ENCODE assay signal across 8 cellular contexts in the genomic region with DNA sequence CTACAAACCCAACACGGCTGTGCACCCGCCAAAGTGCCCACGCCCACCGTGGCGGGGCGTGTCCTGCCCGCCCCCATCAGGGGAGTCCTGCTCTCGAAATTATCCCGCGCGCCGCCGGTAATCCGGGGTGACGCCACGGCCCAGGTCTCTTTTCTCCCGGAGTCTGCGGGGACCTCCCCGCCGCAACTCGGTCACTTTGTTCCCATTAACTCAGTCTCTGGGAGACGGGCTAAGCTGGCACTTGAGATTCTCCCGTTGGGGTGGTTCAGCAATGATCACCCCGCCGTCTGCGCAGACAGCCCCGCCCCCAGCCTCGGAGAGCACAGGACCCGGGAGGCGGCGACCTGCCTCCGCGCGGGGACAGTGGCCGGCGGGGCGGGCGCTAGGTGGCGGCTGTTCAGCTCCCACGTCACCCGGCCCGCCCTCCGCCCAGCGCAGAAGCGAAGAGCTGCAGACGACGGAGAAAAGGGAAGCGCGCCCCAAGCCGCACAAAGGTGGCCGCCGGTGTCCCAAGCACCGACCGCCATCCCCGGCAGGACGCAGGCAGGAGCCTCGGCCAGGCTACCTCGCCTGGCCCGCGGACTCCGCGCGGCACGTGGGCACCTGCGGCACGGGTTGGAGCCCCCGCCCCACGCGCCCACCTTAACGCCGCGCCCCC. TPM values are rescaled to one million over a fixed set of nuclear protein-coding genes. Genes with fewer than 3 reads are reported as not detected.
A peak's percentile ranks its signal among the peaks of the same experiment; 100 is the strongest.
DNase-seq lines count a peak whose midpoint lies in the region; ATAC-seq and TF ChIP-seq lines count a peak whose summit lies in the region.

No MANE protein-coding gene starts in this region.

- DNase-seq in AG09309 (ENCODE audit: low read depth) (no peak), NCI-H345 treated with DMSO at 0.1 percent for 48 hours (lab: John Stamatoyannopoulos, UW; ENCODE audit: unreplicated experiment) (peak; percentile 85), dermis blood vessel endothelial cell (peak; percentile 42), lung microvascular endothelial cell (ENCODE audit: low read depth in 2 of 2) (peak; percentile 34 to 62)
- DNase-seq in activated CD4-positive, alpha-beta T cell treated with anti-CD3 and anti-CD28 coated beads for 4 hours, result peak; percentile 87 to 91
- DNase-seq in stimulated activated CD8-positive, alpha-beta memory T cell treated with anti-CD3 and anti-CD28 coated beads, Interleukin-12 subunit alpha, Interleukin-12 subunit beta, amount 100 ng/mL, for 1 hour (ENCODE audit: low read depth), result peak; percentile 81

- ATAC-seq in GM18868 (IDR thresholded peaks at IDR 0.05; ENCODE audit: unreplicated experiment) (peak; percentile 81), HG03095 (IDR thresholded peaks at IDR 0.05; ENCODE audit: unreplicated experiment) (peak; percentile 79)

- H3K4me3 ChIP-seq in AG09309 (ENCODE audit: control insufficient read depth, low read depth, low read length), result peak overlapping the region; percentile 49

- TF ChIP-seq CTCF in AG09309 (IDR thresholded peaks at IDR 0.05; ENCODE audit: control insufficient read depth, insufficient read depth, low read depth, low read length, missing control alignments), result no peak

RNA-seq across cellular contexts. Expression of a gene that starts 31.5 kb away (rescaled TPM):
- total RNA-seq in dermis blood vessel endothelial cell (69.7 and 124 TPM in 2 replicates), lung microvascular endothelial cell (84.6 and 98.2 TPM in 2 replicates)

RNA-seq across cellular contexts. Expression of a gene that starts 55.8 kb away (rescaled TPM):
- total RNA-seq in dermis blood vessel endothelial cell, result 6.5 and 14.2 TPM in 2 replicates
- 2.4 and 5.7 TPM in 2 replicates for total RNA-seq in lung microvascular endothelial cell
